8 cellular contexts compared by ENCODE assay signal in genomic region chr16:84599528-84600202, GRCh38. TPM values are rescaled to one million over a fixed set of nuclear protein-coding genes. Genes with fewer than 3 reads are reported as not detected.
A peak's percentile ranks its signal among the peaks of the same experiment; 100 is the strongest.
DNase-seq lines count a peak whose midpoint lies in the region; ATAC-seq and TF ChIP-seq lines count a peak whose summit lies in the region.

No MANE protein-coding gene starts in this region.

- WGBS in gastroesophageal sphincter (ENCODE audit: low coverage in 1 of 2), 2 donors, result 9 to 11% methylated on average over 10 to 12 of the region's 12 CpGs
- 40% methylated on average over 12 of the region's 12 CpGs for WGBS in suprapubic skin

- peaks cover 50% of the 10 kb centered on the region for H3F3A ChIP-seq in neural progenitor cell (ENCODE audit: low read depth)

- peak overlapping the region; percentile 87 for H3K4me3 ChIP-seq in CD4-positive, CD25-positive, alpha-beta regulatory T cell (ENCODE audit: low read depth, low read length)
- H3K4me3 ChIP-seq in gastroesophageal sphincter (peak overlapping the region in 1 of 2 donors; percentile 23), neural progenitor cell (peak overlapping the region; percentile 29), suprapubic skin (no peak overlapping the region)

- H3K36me3 ChIP-seq in CD4-positive, CD25-positive, alpha-beta regulatory T cell (ENCODE audit: control insufficient read depth, insufficient read depth, low read length), result peaks cover 5% of the 10 kb centered on the region
- H3K36me3 ChIP-seq in gastroesophageal sphincter (no peaks in the 10 kb centered on the region), neural progenitor cell (no peaks in the 10 kb centered on the region), suprapubic skin (no peaks in the 10 kb centered on the region)

- ATAC-seq in CD4-positive, CD25-positive, alpha-beta regulatory T cell (ENCODE audit: low read depth in 2 of 2), result peak; percentile 26 to 35
- ATAC-seq in GM21447 (IDR thresholded peaks at IDR 0.05; ENCODE audit: unreplicated experiment) (peak; percentile 47), gastroesophageal sphincter (peak; percentile 60), HG03196 (IDR thresholded peaks at IDR 0.05; ENCODE audit: unreplicated experiment) (no peak)

- H3K79me2 ChIP-seq in neural progenitor cell (ENCODE audit: low read depth), result peaks cover 62% of the 10 kb centered on the region

- H3K27me3 ChIP-seq in CD4-positive, CD25-positive, alpha-beta regulatory T cell (ENCODE audit: control insufficient read depth, insufficient read depth, low read length), result no peaks in the 10 kb centered on the region
- no peaks in the 10 kb centered on the region for H3K27me3 ChIP-seq in gastroesophageal sphincter
- no peaks in the 10 kb centered on the region for H3K27me3 ChIP-seq in neural progenitor cell
- H3K27me3 ChIP-seq in suprapubic skin, result no peaks in the 10 kb centered on the region

- H3K9ac ChIP-seq in neural progenitor cell, result no peak overlapping the region

- H3K4me3 Mint-ChIP-seq in CD4-positive, CD25-positive, alpha-beta regulatory T cell, result peak overlapping the region; percentile 85 to 99 (median 88)
- H3K4me3 Mint-ChIP-seq in neural progenitor cell, result peak overlapping the region; percentile 80

- TF ChIP-seq POLR2A in gastroesophageal sphincter (IDR thresholded peaks at IDR 0.05), result no peak
- peak in 1 of 2 donors; percentile 14 for TF ChIP-seq POLR2A in suprapubic skin (IDR thresholded peaks at IDR 0.05)

- H3K27ac Mint-ChIP-seq in CD4-positive, CD25-positive, alpha-beta regulatory T cell, result peak overlapping the region; percentile 91 to 99 (median 96)
- H3K27ac Mint-ChIP-seq in neural progenitor cell, result peak overlapping the region; percentile 94

- H3K36me3 Mint-ChIP-seq in CD4-positive, CD25-positive, alpha-beta regulatory T cell, result peaks cover 18% of the 10 kb centered on the region
- H3K36me3 Mint-ChIP-seq in neural progenitor cell, result peaks cover 10% of the 10 kb centered on the region

- no peaks in the 10 kb centered on the region for H3K9me3 ChIP-seq in CD4-positive, CD25-positive, alpha-beta regulatory T cell (ENCODE audit: control insufficient read depth in 2 of 2, low read length in 2 of 2)
- H3K9me3 ChIP-seq in gastroesophageal sphincter, result no peaks in the 10 kb centered on the region
- no peaks in the 10 kb centered on the region for H3K9me3 ChIP-seq in neural progenitor cell (ENCODE audit: low read depth)
- H3K9me3 ChIP-seq in suprapubic skin, result no peaks in the 10 kb centered on the region

- TF ChIP-seq EP300 in gastroesophageal sphincter (IDR thresholded peaks at IDR 0.05), result no peak
- no peak for TF ChIP-seq EP300 in suprapubic skin (IDR thresholded peaks at IDR 0.05)

- H3K4me2 ChIP-seq in neural progenitor cell, result peak overlapping the region; percentile 72

- H3K4me1 ChIP-seq in CD4-positive, CD25-positive, alpha-beta regulatory T cell (ENCODE audit: control insufficient read depth, insufficient read depth, low read length, poor library complexity, severe bottlenecking), result peaks cover 94% of the 10 kb centered on the region
- peaks cover 0 to 74% (median 23%) of the 10 kb centered on the region in 3 donors for H3K4me1 ChIP-seq in gastroesophageal sphincter
- peaks cover 55% of the 10 kb centered on the region for H3K4me1 ChIP-seq in neural progenitor cell
- H3K4me1 ChIP-seq in suprapubic skin, result peaks cover 63% of the 10 kb centered on the region

- H2AFZ ChIP-seq in neural progenitor cell (replicated peaks), result no peak overlapping the region

- peaks cover 91% of the 10 kb centered on the region for H4K20me1 ChIP-seq in neural progenitor cell (ENCODE audit: low read depth)

- H3K27me3 Mint-ChIP-seq in CD4-positive, CD25-positive, alpha-beta regulatory T cell, result no peaks in the 10 kb centered on the region
- peaks cover 8% of the 10 kb centered on the region for H3K27me3 Mint-ChIP-seq in neural progenitor cell (ENCODE audit: insufficient read depth, low read depth)

- H3K4me1 Mint-ChIP-seq in CD4-positive, CD25-positive, alpha-beta regulatory T cell, result peaks cover 27 to 92% (median 75%) of the 10 kb centered on the region in 4 donors
- H3K4me1 Mint-ChIP-seq in neural progenitor cell, result peaks cover 86% of the 10 kb centered on the region

- H3K9me3 Mint-ChIP-seq in CD4-positive, CD25-positive, alpha-beta regulatory T cell, result no peaks in the 10 kb centered on the region
- no peaks in the 10 kb centered on the region for H3K9me3 Mint-ChIP-seq in neural progenitor cell

- DNase-seq in CD4-positive, CD25-positive, alpha-beta regulatory T cell, result peak; percentile 33 to 70 (median 43)
- peak; percentile 93 for DNase-seq in NCI-H69 (lab: John Stamatoyannopoulos, UW)
- DNase-seq in activated gamma-delta T cell treated with anti-CD3 and anti-CD28 coated beads, Interleukin-2, amount 50 U/mL, for 16 hours (ENCODE audit: low read depth), result peak; percentile 51
- peak; percentile 92 for DNase-seq in neural progenitor cell (ENCODE audit: low spot score)
- DNase-seq in suprapubic skin (ENCODE audit: low spot score in 2 of 2), result no peak

- TF ChIP-seq CTCF in gastroesophageal sphincter (IDR thresholded peaks at IDR 0.05) (no peak), neural progenitor cell (IDR thresholded peaks at IDR 0.05) (no peak), suprapubic skin (IDR thresholded peaks at IDR 0.05) (no peak)

- H3K27ac ChIP-seq in CD4-positive, CD25-positive, alpha-beta regulatory T cell (ENCODE audit: insufficient read depth, low read length, poor library complexity, severe bottlenecking), result peak overlapping the region; percentile 89
- H3K27ac ChIP-seq in gastroesophageal sphincter, result peak overlapping the region; percentile 10 to 77 (median 72)
- H3K27ac ChIP-seq in neural progenitor cell, result peak overlapping the region; percentile 57
- H3K27ac ChIP-seq in suprapubic skin, result peak overlapping the region; percentile 78

RNA-seq across cellular contexts. Expression of gene COTL1, which starts 18.2 kb away (rescaled TPM):
- total RNA-seq in CD4-positive, CD25-positive, alpha-beta regulatory T cell, result 353 TPM
- polyA plus RNA-seq in CD4-positive, CD25-positive, alpha-beta regulatory T cell, result 100 to 1,000 TPM; 450 to 761 (median 584) TPM
- 10 to 100 TPM; 13.1 to 46.2 (median 37.3) TPM for total RNA-seq in gastroesophageal sphincter
- total RNA-seq in neural progenitor cell (ENCODE audit: low replicate concordance), result 46.9 and 93.7 TPM in 2 replicates
- 10 to 100 TPM in 2 of 4 donors, 1 to 10 TPM in 2; 7.9 to 12.9 (median 10.3) TPM for total RNA-seq in suprapubic skin

RNA-seq across cellular contexts. Expression of gene KLHL36, which starts 48.6 kb away (rescaled TPM):
- total RNA-seq in CD4-positive, CD25-positive, alpha-beta regulatory T cell, result 86.0 TPM
- polyA plus RNA-seq in CD4-positive, CD25-positive, alpha-beta regulatory T cell, result 10 to 100 TPM; 28.1 to 43.4 (median 35.1) TPM
- total RNA-seq in gastroesophageal sphincter (100 to 1,000 TPM in 1 of 4 donors, 10 to 100 TPM in 3; 70.5 to 114 (median 80.5) TPM), neural progenitor cell (ENCODE audit: low replicate concordance) (15.9 and 25.3 TPM in 2 replicates), suprapubic skin (10 to 100 TPM; 43.4 to 70.7 (median 67.2) TPM)

Comparison
In these comparisons a context has a peak if more than half of its experiments do, and no peak if none do; other contexts are left out.
1. DNase-seq: peak in CD4-positive, CD25-positive, alpha-beta regulatory T cell (3 of 3), NCI-H69 (single experiment), activated gamma-delta T cell treated with anti-CD3 and anti-CD28 coated beads, Interleukin-2, amount 50 U/mL, for 16 hours (single experiment) and neural progenitor cell (single experiment); none in suprapubic skin (0 of 2).
2. Peak in every context shown above with its lines, with median percentiles within 50 percentile points of each other: H3K27ac ChIP-seq.